In the genomic region with DNA sequence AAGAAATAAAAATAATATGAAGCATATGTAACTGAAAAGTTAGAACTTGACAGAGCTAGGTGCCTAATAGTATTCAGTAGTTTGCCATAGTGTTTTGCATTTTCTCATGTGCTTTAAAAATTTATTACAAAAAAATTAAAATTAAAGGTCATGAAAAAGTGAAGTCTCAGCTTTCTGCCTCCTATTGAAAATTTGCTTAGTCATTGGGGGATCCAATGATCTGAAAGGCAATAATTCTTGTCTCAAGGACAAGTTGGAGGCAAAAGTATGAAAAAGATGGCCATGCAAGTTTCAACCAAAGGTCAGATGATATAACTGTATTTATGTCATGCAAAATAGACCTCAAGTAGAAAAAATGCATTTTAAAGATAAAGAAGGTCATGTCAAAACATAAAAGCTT, we compare ENCODE assay signal across 33 cellular contexts.
DNase-seq lines count a peak whose midpoint lies in the region; ATAC-seq, FAIRE-seq and TF ChIP-seq lines count a peak whose summit lies in the region.
"Had no signal": no experiment of that assay in that cellular context is flagged by ENCODE, and none has a peak within 500 bp of the region (broad histone marks: within the 10 kb centered on the region; RNA-seq: fewer than 3 reads in every experiment).

No MANE protein-coding gene starts in this region.

- dilution Hi-C loops in IMR-90 (cut with HindIII; ENCODE audit: low sequenced_read_pairs, unreplicated experiment), result no loop called here

- no peak overlapping the region for H2AK9ac ChIP-seq in IMR-90 (replicated peaks; ENCODE audit: low read depth, low read length, poor library complexity)

- H3K4me1 ChIP-seq in HepG2 (ENCODE audit: insufficient read depth, low read length) (no peaks in the 10 kb centered on the region), right lobe of liver (no peaks in the 10 kb centered on the region), A549 (0 out of 3 replicates have a peak, but pooled peaks cover 3% of the 10 kb centered on the region), IMR-90 (ENCODE audit: control insufficient read depth, insufficient read depth, low read length) (peaks cover 2% of the 10 kb centered on the region; the same call in 1 of the 2 replicates), K562 (replicated peaks in 1 of 2; ENCODE audit: control insufficient read depth in 2 of 2, insufficient read depth in 2 of 2, low read length in 2 of 2) (no peaks in the 10 kb centered on the region)
- H3K4me1 ChIP-seq: BE2C; BLaER1; BLaER1 treated with 17β-estradiol and CSF1 and Interleukin-3, amounts not matched to agents 10 nM and 100 nM; Caco-2 had no signal

- no peaks in the 10 kb centered on the region for H3K79me1 ChIP-seq in IMR-90 (ENCODE audit: low read depth in 1 of 2, low read length in 2 of 2)

- H3K4me2 ChIP-seq in HepG2 (ENCODE audit: low read depth, low read length), result no peak overlapping the region
- H3K4me2 ChIP-seq in A549, result no peak overlapping the region
- H3K4me2 ChIP-seq in IMR-90 (ENCODE audit: low read depth, low read length), result no peak overlapping the region
- H3K4me2 ChIP-seq in K562 (ENCODE audit: insufficient read depth, low read length), result no peak overlapping the region
- H3K4me2 ChIP-seq: BLaER1; BLaER1 treated with 17β-estradiol and CSF1 and Interleukin-3, amounts not matched to agents 10 nM and 100 nM had no signal

- H2BK15ac ChIP-seq in IMR-90 (ENCODE audit: low read depth, low read length), result no peak overlapping the region

- H4K91ac ChIP-seq in IMR-90 (ENCODE audit: insufficient read depth, low read depth, low read length), result no peak overlapping the region

- no peak overlapping the region for H3K56ac ChIP-seq in IMR-90 (ENCODE audit: extremely low read depth, insufficient read depth, low read length)

- BruUV-seq in HepG2 (replicated peaks; lab: Mats Ljungman, UMichigan), result no TSS peak
- no TSS peak for BruUV-seq in IMR-90 (replicated peaks; lab: Mats Ljungman, UMichigan)
- BruUV-seq in K562 (replicated peaks; lab: Mats Ljungman, UMichigan), result no TSS peak

- no peak overlapping the region for H3K18ac ChIP-seq in IMR-90 (ENCODE audit: low read depth, low read length)

- no peaks in the 10 kb centered on the region for H3K79me2 ChIP-seq in HepG2 (ENCODE audit: insufficient read depth, low read length)
- H3K79me2 ChIP-seq in K562 (ENCODE audit: control insufficient read depth, insufficient read depth, low read length), result no peaks in the 10 kb centered on the region

- POLR2A ChIA-PET in HepG2 (lab: Yijun Ruan, JAX), result no interaction called here
- POLR2A ChIA-PET in A549 (lab: Yijun Ruan, JAX), result no interaction called here
- POLR2A ChIA-PET in IMR-90 (lab: Charles Lee; ENCODE audit: unreplicated experiment), result no interaction called here
- POLR2A ChIA-PET in K562 (lab: Yijun Ruan, JAX), result no interaction called here

- H3K4me3 ChIP-seq in HepG2 (replicated peaks in 1 of 3; ENCODE audit: insufficient read depth in 1 of 3, low read depth in 2 of 3, low read length in 3 of 3) (no peak overlapping the region), right lobe of liver (no peak overlapping the region), A549 (no peak overlapping the region), IMR-90 (ENCODE audit: insufficient read depth, low read depth, low read length) (no peak overlapping the region), K562 (no peak overlapping the region)
- H3K4me3 ChIP-seq: BLaER1; BLaER1 treated with 17β-estradiol and CSF1 and Interleukin-3, amounts not matched to agents 10 nM and 100 nM had no signal

- no peaks in the 10 kb centered on the region for H3K9me3 ChIP-seq in HepG2 (ENCODE audit: low read length)
- H3K9me3 ChIP-seq in right lobe of liver, result no peaks in the 10 kb centered on the region
- H3K9me3 ChIP-seq in A549, result no peaks in the 10 kb centered on the region
- H3K9me3 ChIP-seq in IMR-90 (ENCODE audit: control insufficient read depth, insufficient read depth, low read length), result no peaks in the 10 kb centered on the region
- no peaks in the 10 kb centered on the region for H3K9me3 ChIP-seq in K562 (replicated peaks; ENCODE audit: control insufficient read depth, insufficient read depth, low read depth, low read length)
- H3K9me3 ChIP-seq: BE2C, BLaER1, Caco-2 had no signal

- DNase-seq in HepG2 (ENCODE audit: low spot score), result no peak
- no peak for DNase-seq in right lobe of liver
- no peak for DNase-seq in A549 (ENCODE audit: low read depth in 1 of 2, low spot score in 1 of 2)
- no peak for DNase-seq in IMR-90
- DNase-seq in K562 (ENCODE audit: extremely low read depth in 1 of 4, low spot score in 3 of 4), result no peak
- no peak for DNase-seq in GM13976 (ENCODE audit: low spot score)
- DNase-seq: 8988T; ACHN; AML-193; BE2C; C1 segment of cervical spinal cord; Caco-2; Calu3; CD4-positive, alpha-beta memory T cell; CD4-positive, alpha-beta T cell; CD4-positive, CD25-positive, alpha-beta regulatory T cell; CD8-positive, alpha-beta memory T cell; CD8-positive, alpha-beta T cell; COR-L47; DMS 273 treated with DMSO at 0.1 percent for 48 hours; DMS153; DMS53; DMS79; DMS79 treated with DMSO at 0.1 percent for 48 hours; DND-41; EL had no signal

- CTCF ChIA-PET in HepG2 (lab: Yijun Ruan, JAX; ENCODE audit: low intra/inter-chr PET ratio, low total read pairs) (no interaction called here), A549 (lab: Yijun Ruan, JAX) (no interaction called here), IMR-90 (lab: Yijun Ruan, JAX) (interaction anchor here (0.6 kb wide), 1 partner anchor 8 kb away, joined by 3 read pairs; no protein-coding TSS in a partner anchor), K562 (lab: Yijun Ruan, JAX; ENCODE audit: low intra/inter-chr PET ratio) (no interaction called here)

- in situ Hi-C loops in HepG2 (cut with HindIII; ENCODE audit: extremely low pct_ligation_motif_present, low pct_unique_long_range_greater_than_20kb), result no loop called here
- in situ Hi-C loops in IMR-90 (cut with MboI; ENCODE audit: low sequenced_read_pairs), result no loop called here
- in situ Hi-C loops in K562 (cut with MboI), result no loop called here
- in situ Hi-C loops in GM13976 (cut with MboI; ENCODE audit: low sequenced_read_pairs, unreplicated experiment), result no loop called here

- TF ChIP-seq RAD21 in HepG2 (CRISPR knock-in tag; IDR thresholded peaks at IDR 0.05), result no peak
- TF ChIP-seq RAD21 in A549 (conservative IDR thresholded peaks at IDR 0.05 in 1 of 2, IDR thresholded peaks at IDR 0.05 in 1 of 2), result no peak
- no peak for TF ChIP-seq RAD21 in IMR-90 (IDR thresholded peaks at IDR 0.05; ENCODE audit: low read length)
- TF ChIP-seq RAD21 in K562 (CRISPR knock-in tag; conservative IDR thresholded peaks at IDR 0.05 in 1 of 2, IDR thresholded peaks at IDR 0.05 in 1 of 2), result no peak

- ATAC-seq in HepG2, result no peak
- ATAC-seq in right lobe of liver, result no peak
- ATAC-seq in A549, result no peak
- no peak for ATAC-seq in IMR-90 (ENCODE audit: low read depth)
- no peak for ATAC-seq in K562
- ATAC-seq in GM19023 (IDR thresholded peaks at IDR 0.05; ENCODE audit: unreplicated experiment), result no peak
- ATAC-seq in GM21786 (IDR thresholded peaks at IDR 0.05; ENCODE audit: unreplicated experiment), result no peak
- ATAC-seq: CD8-positive, alpha-beta T cell had no signal

- no peak for TF ChIP-seq POLR2A in HepG2 (IDR thresholded peaks at IDR 0.05; ENCODE audit: insufficient read depth in 1 of 2, low read depth in 2 of 2, low read length in 2 of 2)
- TF ChIP-seq POLR2A in right lobe of liver (IDR thresholded peaks at IDR 0.05), result no peak
- no peak for TF ChIP-seq POLR2A in A549 (IDR thresholded peaks at IDR 0.05; ENCODE audit: low read length)
- no peak for TF ChIP-seq POLR2A in IMR-90 (IDR thresholded peaks at IDR 0.05; ENCODE audit: low read depth, low read length)
- no peak for TF ChIP-seq POLR2A in K562 (conservative IDR thresholded peaks at IDR 0.05)

- H2BK120ac ChIP-seq in IMR-90 (ENCODE audit: low read depth, low read length), result no peak overlapping the region

- H4K20me1 ChIP-seq in HepG2 (ENCODE audit: insufficient read depth, low read length) (no peaks in the 10 kb centered on the region), IMR-90 (ENCODE audit: insufficient read depth, low read length) (no peaks in the 10 kb centered on the region), K562 (replicated peaks; ENCODE audit: control insufficient read depth, insufficient read depth, low read length) (no peaks in the 10 kb centered on the region)
- H4K20me1 ChIP-seq: BLaER1; BLaER1 treated with 17β-estradiol and CSF1 and Interleukin-3, amounts not matched to agents 10 nM and 100 nM had no signal

- H3K27ac ChIP-seq in HepG2 (ENCODE audit: extremely low read length, insufficient read depth, low read length) (no peak overlapping the region), right lobe of liver (no peak overlapping the region), A549 (no peak overlapping the region), IMR-90 (ENCODE audit: insufficient read depth, low read length) (no peak overlapping the region), K562 (ENCODE audit: extremely low read depth, low read depth, low read length) (no peak overlapping the region)
- H3K27ac ChIP-seq: 22Rv1; BLaER1; BLaER1 treated with 17β-estradiol and CSF1 and Interleukin-3, amounts not matched to agents 10 nM and 100 nM; C4-2B had no signal

- H3K27me3 ChIP-seq in HepG2 (ENCODE audit: control insufficient read depth in 1 of 2, insufficient read depth in 2 of 2, low read length in 2 of 2), result no peaks in the 10 kb centered on the region
- no peaks in the 10 kb centered on the region for H3K27me3 ChIP-seq in right lobe of liver
- H3K27me3 ChIP-seq in IMR-90 (ENCODE audit: control insufficient read depth, insufficient read depth, low read length), result no peaks in the 10 kb centered on the region
- no peaks in the 10 kb centered on the region for H3K27me3 ChIP-seq in K562 (ENCODE audit: control insufficient read depth in 2 of 2, insufficient read depth in 2 of 2, low read length in 2 of 2)
- H3K27me3 ChIP-seq: BE2C; BLaER1; BLaER1 treated with 17β-estradiol and CSF1 and Interleukin-3, amounts not matched to agents 10 nM and 100 nM had no signal

- H3K9me1 ChIP-seq in IMR-90 (ENCODE audit: insufficient read depth, low read length) (0 out of 2 replicates have a peak, but pooled peaks cover 3% of the 10 kb centered on the region), K562 (ENCODE audit: control insufficient read depth, insufficient read depth, low read length) (no peaks in the 10 kb centered on the region)

- FAIRE-seq in HepG2 (lab: Jason Lieb, UNC), result no peak
- FAIRE-seq in A549 (lab: Jason Lieb, UNC), result no peak
- FAIRE-seq in K562 (lab: Jason Lieb, UNC), result no peak
- FAIRE-seq: D721Med had no signal

- H3K4ac ChIP-seq in IMR-90 (ENCODE audit: low read depth, low read length), result no peak overlapping the region

- no peak overlapping the region for H4K8ac ChIP-seq in IMR-90 (ENCODE audit: low read depth in 2 of 2, low read length in 2 of 2)

- H2AFZ ChIP-seq in HepG2 (ENCODE audit: low read length), result no peak overlapping the region
- H2AFZ ChIP-seq in IMR-90 (replicated peaks; ENCODE audit: low read length, poor library complexity), result no peak overlapping the region
- no peak overlapping the region for H2AFZ ChIP-seq in K562 (ENCODE audit: low read depth, low read length)

- H2AK5ac ChIP-seq in IMR-90 (ENCODE audit: low read depth, low read length), result no peak overlapping the region

- no peak overlapping the region for H3K23ac ChIP-seq in IMR-90 (ENCODE audit: low read depth, low read length)

- H3K14ac ChIP-seq in IMR-90 (replicated peaks; ENCODE audit: low read depth, low read length), result no peak overlapping the region

- intact Hi-C loops in HepG2 (cut with micrococcal nuclease; ENCODE audit: unreplicated experiment) (no loop called here), right lobe of liver (cut with DNase I) (no loop called here), IMR-90 (cut with micrococcal nuclease) (no loop called here), K562 (cut with micrococcal nuclease) (no loop called here)

- H4K5ac ChIP-seq in IMR-90 (ENCODE audit: low read depth, low read length), result no peak overlapping the region

- TF ChIP-seq CTCF in HepG2 (CRISPR knock-in tag; IDR thresholded peaks at IDR 0.05) (no peak), right lobe of liver (IDR thresholded peaks at IDR 0.05) (no peak), A549 (IDR thresholded peaks at IDR 0.05) (no peak), IMR-90 (conservative IDR thresholded peaks at IDR 0.05; ENCODE audit: low read depth, low read length) (no peak), K562 (IDR thresholded peaks at IDR 0.05 in 2 of 3, conservative IDR thresholded peaks at IDR 0.05 in 1 of 3; ENCODE audit: insufficient read depth in 2 of 3, low read depth in 1 of 3, low read length in 3 of 3) (no peak), GM13976 (IDR thresholded peaks at IDR 0.05; ENCODE audit: borderline replicate concordance, control extremely low read depth, extremely low read depth, insufficient read depth, missing control alignments) (no peak)

- no peak overlapping the region for H2BK5ac ChIP-seq in IMR-90 (ENCODE audit: low read depth, low read length, poor library complexity, severe bottlenecking)

- no peak for TF ChIP-seq EP300 in HepG2 (IDR thresholded peaks at IDR 0.05; ENCODE audit: low read depth in 2 of 2, low read length in 2 of 2)
- TF ChIP-seq EP300 in HepG2 (CRISPR knock-in tag; IDR thresholded peaks at IDR 0.05; ENCODE audit: borderline replicate concordance), result no peak
- no peak for TF ChIP-seq EP300 in A549 (IDR thresholded peaks at IDR 0.05)
- no peak for TF ChIP-seq EP300 in K562 (IDR thresholded peaks at IDR 0.05; ENCODE audit: low read length)

- H3K9ac ChIP-seq in HepG2 (ENCODE audit: insufficient read depth, low read depth, low read length) (no peak overlapping the region), IMR-90 (ENCODE audit: low read depth, low read length) (no peak overlapping the region), K562 (ENCODE audit: insufficient read depth in 1 of 2, low read depth in 2 of 2, low read length in 2 of 2) (no peak overlapping the region)
- H3K9ac ChIP-seq: BLaER1; BLaER1 treated with 17β-estradiol and CSF1 and Interleukin-3, amounts not matched to agents 10 nM and 100 nM had no signal

- H2BK20ac ChIP-seq in IMR-90 (ENCODE audit: low read depth, low read length), result no peak overlapping the region

- H3K36me3 ChIP-seq in HepG2 (replicated peaks in 1 of 2; ENCODE audit: control insufficient read depth in 1 of 2, insufficient read depth in 2 of 2, low read length in 2 of 2) (no peaks in the 10 kb centered on the region), right lobe of liver (no peaks in the 10 kb centered on the region), IMR-90 (ENCODE audit: control insufficient read depth, insufficient read depth, low read length) (no peaks in the 10 kb centered on the region), K562 (ENCODE audit: control insufficient read depth, insufficient read depth, low read length) (no peaks in the 10 kb centered on the region)
- H3K36me3 ChIP-seq: BE2C; BLaER1; BLaER1 treated with 17β-estradiol and CSF1 and Interleukin-3, amounts not matched to agents 10 nM and 100 nM had no signal

Comparison
In these comparisons a context has a peak if more than half of its experiments do, and no peak if none do; other contexts are left out.
1. Of the 241 proteins assayed by ChIP-seq in both HepG2 and K562: peak only in HepG2: none; only in K562: MAFF, MAFG, MAFK, NFE2 and NFE2L1; in both: none; in neither: 235; mixed calls (peak in some experiments, not most) for 1.